15 cellular contexts compared by ENCODE assay signal in the genomic region with DNA sequence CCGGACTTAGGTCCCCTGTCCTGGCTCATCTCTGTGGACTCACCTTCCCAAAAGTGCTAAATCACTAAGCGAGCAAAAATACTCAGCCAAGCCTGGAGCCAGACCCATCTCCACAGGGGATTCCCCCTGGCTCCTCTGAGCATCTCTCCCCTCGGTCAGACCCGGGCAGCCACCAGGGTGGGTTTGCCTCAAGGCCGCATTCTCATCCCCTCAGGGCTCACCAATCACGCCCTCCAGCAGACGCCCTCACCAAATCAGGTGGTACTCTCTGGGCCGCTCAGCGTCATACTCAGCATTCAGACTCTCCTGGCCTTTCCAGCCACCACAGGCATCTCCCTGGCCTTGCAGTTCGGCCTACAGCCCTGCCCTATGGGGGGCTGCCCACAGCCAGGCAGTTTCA.
"Had no signal": no experiment of that assay in that cellular context is flagged by ENCODE, and none has a peak within 500 bp of the region (broad histone marks: within the 10 kb centered on the region; RNA-seq: fewer than 3 reads in every experiment).

No MANE protein-coding gene starts in this region.

- DNase-seq: effector memory CD4-positive, alpha-beta T cell; heart right ventricle; hypothalamus; kidney glomerular epithelial cell; mammary epithelial cell; mucosa of descending colon; naive thymus-derived CD8-positive, alpha-beta T cell; right cardiac atrium; small intestine; stimulated activated CD4-positive, alpha-beta T cell treated with anti-CD3 and anti-CD28 coated beads, Interleukin-12 subunit alpha, Interleukin-12 subunit beta, amount 100 ng/mL, for 4 hours; stimulated activated naive CD8-positive, alpha-beta T cell treated with anti-CD3 and anti-CD28 coated beads, Interleukin-15, amount 100 ng/mL, for 72 hours; testis had no signal

- H3K27ac Mint-ChIP-seq: progenitor cell of endocrine pancreas had no signal

- H3K27me3 Mint-ChIP-seq: stimulated activated naive CD8-positive, alpha-beta T cell treated with anti-CD3 and anti-CD28 coated beads, Interleukin-15, amount 100 ng/mL, for 72 hours had no signal

- H3K36me3 ChIP-seq: heart right ventricle, tibial nerve had no signal

- H3K4me1 ChIP-seq: heart right ventricle, testis, tibial nerve had no signal

- H3K27ac ChIP-seq: heart right ventricle, testis, tibial nerve had no signal

- H3K4me3 ChIP-seq: heart right ventricle, mucosa of descending colon, testis, tibial nerve had no signal

- H3K27me3 ChIP-seq: testis, tibial nerve had no signal

- H3K4me3 Mint-ChIP-seq: naive thymus-derived CD8-positive, alpha-beta T cell had no signal

- H3K9me3 Mint-ChIP-seq: naive thymus-derived CD8-positive, alpha-beta T cell; stimulated activated naive CD8-positive, alpha-beta T cell treated with anti-CD3 and anti-CD28 coated beads, Interleukin-15, amount 100 ng/mL, for 72 hours had no signal

- H3K36me3 Mint-ChIP-seq: naive thymus-derived CD8-positive, alpha-beta T cell had no signal

- ATAC-seq: esophagus mucosa; mucosa of descending colon; naive thymus-derived CD8-positive, alpha-beta T cell had no signal
